Comparison of ENCODE assay signal across 31 cellular contexts in genomic region chr5:67149057-67149634, GRCh38. TPM values are rescaled to one million over a fixed set of nuclear protein-coding genes. Genes with fewer than 3 reads are reported as not detected.
DNase-seq lines count a peak whose midpoint lies in the region; ATAC-seq, FAIRE-seq and TF ChIP-seq lines count a peak whose summit lies in the region.
"Had no signal": no experiment of that assay in that cellular context is flagged by ENCODE, and none has a peak within 500 bp of the region (broad histone marks: within the 10 kb centered on the region; RNA-seq: fewer than 3 reads in every experiment).

No MANE protein-coding gene starts in this region.

- FAIRE-seq in K562 (lab: Jason Lieb, UNC): peak; percentile 84
- FAIRE-seq: A549, GM18507 had no signal

- H3K4me3 Mint-ChIP-seq in CD8-positive, alpha-beta T cell: no peak overlapping the region
- no peak overlapping the region for H3K4me3 Mint-ChIP-seq in stimulated activated effector memory CD8-positive, alpha-beta T cell treated with anti-CD3 and anti-CD28 coated beads, Interleukin-12 subunit alpha, Interleukin-12 subunit beta, amount 100 ng/mL, for 72 hours
- H3K4me3 Mint-ChIP-seq: activated naive CD4-positive, alpha-beta T cell treated with anti-CD3 and anti-CD28 coated beads for 36 hours; activated T-cell treated with anti-CD3 and anti-CD28 coated beads, Interleukin-2, amount 50 U/mL, for 4 hours; dendritic cell treated with granulocyte-macrophage colony-stimulating factor and Interleukin-4, amounts not matched to agents 40 ng/mL and 50 ng/mL, for 4 days; mesothelial cell of epicardium; natural killer cell; T-helper 1 cell treated with Interleukin-12 subunit alpha and Interleukin-12 subunit beta and Interleukin-4 antibody, amounts not matched to agents 30 μg/mL and 1 μg/mL, for 36 hours had no signal

- H3K79me2 ChIP-seq in K562 (ENCODE audit: control insufficient read depth, insufficient read depth, low read length): no peaks in the 10 kb centered on the region
- H3K79me2 ChIP-seq: hepatocyte had no signal

- in situ Hi-C loops in K562 (cut with MboI): loop anchor here (10.0 kb wide), 1 partner anchor 154 kb away; no protein-coding TSS in a partner anchor

- no peaks in the 10 kb centered on the region for H4K20me1 ChIP-seq in K562 (replicated peaks; ENCODE audit: control insufficient read depth, insufficient read depth, low read length)

- no TSS peak for BruUV-seq in K562 (replicated peaks; lab: Mats Ljungman, UMichigan)

- WGBS in K562 (ENCODE audit: insufficient coverage, low coverage, missing lambda C conversion rate): 17% methylated on average over 11 of the region's 11 CpGs
- 66 to 69% methylated on average over 11 of the region's 11 CpGs for WGBS in heart right ventricle, 2 donors
- WGBS in sigmoid colon, 2 donors: 84 to 87% methylated on average over 11 of the region's 11 CpGs
- 80% methylated on average over 11 of the region's 11 CpGs for WGBS in aorta, 2 donors

- peaks cover 8% of the 10 kb centered on the region for H3K36me3 ChIP-seq in CD8-positive, alpha-beta T cell (ENCODE audit: insufficient read depth, low read length)
- H3K36me3 ChIP-seq in K562 (ENCODE audit: control insufficient read depth, insufficient read depth, low read length) (peaks cover 22% of the 10 kb centered on the region), heart right ventricle (peaks cover 0 to 100% (median 54%) of the 10 kb centered on the region in 9 donors), sigmoid colon (peaks cover 15 to 62% (median 23%) of the 10 kb centered on the region in 4 donors), aorta (ENCODE audit: control insufficient read depth in 1 of 2, insufficient read depth in 2 of 2, low read length in 1 of 2) (peaks cover 13 to 14% of the 10 kb centered on the region in 2 donors)
- H3K36me3 ChIP-seq: SJSA1 had no signal

- CTCF ChIA-PET in CD8-positive, alpha-beta T cell (lab: Charles Lee): interaction anchor here (0.7 to 1.8 kb wide), 8 partner anchors 9 to 336 kb away, joined by 3 to 7 read pairs (median 4); no protein-coding TSS in a partner anchor
- CTCF ChIA-PET in K562 (lab: Yijun Ruan, JAX; ENCODE audit: low intra/inter-chr PET ratio): interaction anchor here (0.6 to 1.8 kb wide), 3 partner anchors 161 to 843 kb away, joined by 5 to 8 read pairs (median 5); no protein-coding TSS in a partner anchor

- peaks cover 5% of the 10 kb centered on the region for H3K9me3 Mint-ChIP-seq in CD8-positive, alpha-beta T cell
- H3K9me3 Mint-ChIP-seq in stimulated activated effector memory CD8-positive, alpha-beta T cell treated with anti-CD3 and anti-CD28 coated beads, Interleukin-12 subunit alpha, Interleukin-12 subunit beta, amount 100 ng/mL, for 72 hours: no peaks in the 10 kb centered on the region
- H3K9me3 Mint-ChIP-seq: activated naive CD4-positive, alpha-beta T cell treated with anti-CD3 and anti-CD28 coated beads for 36 hours; dendritic cell treated with granulocyte-macrophage colony-stimulating factor and Interleukin-4, amounts not matched to agents 40 ng/mL and 50 ng/mL, for 4 days; mesothelial cell of epicardium; natural killer cell; T-helper 1 cell treated with Interleukin-12 subunit alpha and Interleukin-12 subunit beta and Interleukin-4 antibody, amounts not matched to agents 30 μg/mL and 1 μg/mL, for 36 hours had no signal

- H3K27ac ChIP-seq in CD8-positive, alpha-beta T cell (ENCODE audit: low read depth, low read length): no peak overlapping the region
- H3K27ac ChIP-seq in K562 (ENCODE audit: extremely low read depth, low read depth, low read length) (no peak overlapping the region), heart right ventricle (peak overlapping the region in 3 of 10 donors; percentile 12 to 41 (median 21)), sigmoid colon (peak overlapping the region in 1 of 4 donors; percentile 43), aorta (ENCODE audit: low read depth in 1 of 2, low read length in 2 of 2) (no peak overlapping the region)
- H3K27ac ChIP-seq: A549, cardiac muscle cell, hepatocyte, Peyer's patch, SJSA1, tibial artery had no signal

- no peak overlapping the region; the same call in 1 of the 2 replicates for H3K4me2 ChIP-seq in K562 (ENCODE audit: insufficient read depth, low read length)
- H3K4me2 ChIP-seq: A549 had no signal

- H3K27me3 ChIP-seq in CD8-positive, alpha-beta T cell (ENCODE audit: insufficient read depth, low read length): no peaks in the 10 kb centered on the region
- H3K27me3 ChIP-seq in K562 (ENCODE audit: control insufficient read depth in 2 of 2, insufficient read depth in 2 of 2, low read length in 2 of 2): no peaks in the 10 kb centered on the region
- H3K27me3 ChIP-seq in heart right ventricle: no peaks in the 10 kb centered on the region
- no peaks in the 10 kb centered on the region for H3K27me3 ChIP-seq in sigmoid colon
- H3K27me3 ChIP-seq in aorta (ENCODE audit: control insufficient read depth in 1 of 2, insufficient read depth in 2 of 2, low read length in 1 of 2): no peaks in the 10 kb centered on the region
- H3K27me3 ChIP-seq: cardiac muscle cell, hepatocyte, Peyer's patch, SJSA1, tibial artery had no signal

- TF ChIP-seq EP300 in K562 (IDR thresholded peaks at IDR 0.05; ENCODE audit: low read length): peak; percentile 60
- no peak for TF ChIP-seq EP300 in sigmoid colon (IDR thresholded peaks at IDR 0.05)

- peak in 1 of 2 experiments; percentile 20; a peak in 1 of 4 replicates for TF ChIP-seq RAD21 in K562 (CRISPR knock-in tag; conservative IDR thresholded peaks at IDR 0.05 in 1 of 2, IDR thresholded peaks at IDR 0.05 in 1 of 2)

- no peaks in the 10 kb centered on the region for H3K4me1 ChIP-seq in CD8-positive, alpha-beta T cell (ENCODE audit: insufficient read depth, low read length)
- H3K4me1 ChIP-seq in K562 (replicated peaks in 1 of 2; ENCODE audit: control insufficient read depth in 2 of 2, insufficient read depth in 2 of 2, low read length in 2 of 2) (peaks cover 0 to 6% of the 10 kb centered on the region in 2 experiments; a peak in 2 of 5 replicates), heart right ventricle (peaks cover 0 to 2% (median 0%) of the 10 kb centered on the region in 9 donors), sigmoid colon (no peaks in the 10 kb centered on the region), aorta (ENCODE audit: control insufficient read depth in 1 of 2, insufficient read depth in 2 of 2, low read length in 2 of 2) (peaks cover 0 to 2% of the 10 kb centered on the region in 2 donors)
- H3K4me1 ChIP-seq: A549, Peyer's patch, SJSA1, tibial artery had no signal

- no peak for TF ChIP-seq POLR2A in K562 (conservative IDR thresholded peaks at IDR 0.05)
- TF ChIP-seq POLR2A in sigmoid colon (IDR thresholded peaks at IDR 0.05): no peak

- H3K4me1 Mint-ChIP-seq in CD8-positive, alpha-beta T cell (ENCODE audit: low read depth): no peaks in the 10 kb centered on the region
- H3K4me1 Mint-ChIP-seq in stimulated activated effector memory CD8-positive, alpha-beta T cell treated with anti-CD3 and anti-CD28 coated beads, Interleukin-12 subunit alpha, Interleukin-12 subunit beta, amount 100 ng/mL, for 72 hours: no peaks in the 10 kb centered on the region
- H3K4me1 Mint-ChIP-seq: natural killer cell had no signal

- H3K4me3 ChIP-seq in CD8-positive, alpha-beta T cell (ENCODE audit: low read depth, low read length): no peak overlapping the region
- H3K4me3 ChIP-seq in K562: no peak overlapping the region
- H3K4me3 ChIP-seq in heart right ventricle: peak overlapping the region in 7 of 10 donors; percentile 10 to 38 (median 26)
- H3K4me3 ChIP-seq in sigmoid colon: peak overlapping the region in 3 of 4 donors; percentile 7 to 23 (median 19)
- no peak overlapping the region for H3K4me3 ChIP-seq in aorta (ENCODE audit: low read length in 2 of 2)
- H3K4me3 ChIP-seq: A549, cardiac muscle cell, hepatocyte, Peyer's patch, SJSA1, tibial artery had no signal

- TF ChIP-seq CTCF in CD8-positive, alpha-beta T cell (IDR thresholded peaks at IDR 0.05): no peak
- TF ChIP-seq CTCF in K562 (IDR thresholded peaks at IDR 0.05 in 2 of 3, conservative IDR thresholded peaks at IDR 0.05 in 1 of 3; ENCODE audit: insufficient read depth in 2 of 3, low read depth in 1 of 3, low read length in 3 of 3) (0 out of 6 replicates have a peak, but pooled peaks of 1 of the 3 experiments have one; percentile 7), heart right ventricle (IDR thresholded peaks at IDR 0.05) (no peak), sigmoid colon (IDR thresholded peaks at IDR 0.05) (no peak)

- H3K36me3 Mint-ChIP-seq in CD8-positive, alpha-beta T cell: peaks cover 81% of the 10 kb centered on the region
- peaks cover 73% of the 10 kb centered on the region for H3K36me3 Mint-ChIP-seq in stimulated activated effector memory CD8-positive, alpha-beta T cell treated with anti-CD3 and anti-CD28 coated beads, Interleukin-12 subunit alpha, Interleukin-12 subunit beta, amount 100 ng/mL, for 72 hours

- no peaks in the 10 kb centered on the region for H3K9me1 ChIP-seq in K562 (ENCODE audit: control insufficient read depth, insufficient read depth, low read length)

- no peak overlapping the region; the same call in 1 of the 2 replicates for H2AFZ ChIP-seq in K562 (ENCODE audit: low read depth, low read length)
- H2AFZ ChIP-seq: hepatocyte had no signal

- H3K27me3 Mint-ChIP-seq in CD8-positive, alpha-beta T cell (ENCODE audit: low read depth): no peaks in the 10 kb centered on the region
- H3K27me3 Mint-ChIP-seq: dendritic cell treated with granulocyte-macrophage colony-stimulating factor and Interleukin-4, amounts not matched to agents 40 ng/mL and 50 ng/mL, for 4 days had no signal

- intact Hi-C loops in CD8-positive, alpha-beta T cell (cut with DNase I, micrococcal nuclease): no loop called here
- intact Hi-C loops in K562 (cut with micrococcal nuclease): loop anchor here (1.0 kb wide), 1 partner anchor 161 kb away; no protein-coding TSS in a partner anchor
- intact Hi-C loops in heart right ventricle (cut with DNase I): loop anchor here in 3 of 10 donors (5.0 to 10.0 kb wide), 4 partner anchors 157 to 334 kb away; no protein-coding TSS in a partner anchor
- intact Hi-C loops in sigmoid colon (cut with DNase I): loop anchor here (5.0 kb wide), 2 partner anchors 162 to 337 kb away; no protein-coding TSS in a partner anchor
- intact Hi-C loops in aorta (cut with DNase I): no loop called here

- H3K9ac ChIP-seq in K562 (ENCODE audit: insufficient read depth in 1 of 2, low read depth in 2 of 2, low read length in 2 of 2): no peak overlapping the region

- H3K9me3 ChIP-seq in CD8-positive, alpha-beta T cell (ENCODE audit: low read length): no peaks in the 10 kb centered on the region
- no peaks in the 10 kb centered on the region for H3K9me3 ChIP-seq in K562 (replicated peaks; ENCODE audit: control insufficient read depth, insufficient read depth, low read depth, low read length)
- H3K9me3 ChIP-seq in heart right ventricle: no peaks in the 10 kb centered on the region
- no peaks in the 10 kb centered on the region for H3K9me3 ChIP-seq in sigmoid colon
- H3K9me3 ChIP-seq in aorta (ENCODE audit: control insufficient read depth, low read length): no peaks in the 10 kb centered on the region
- H3K9me3 ChIP-seq: A549, Peyer's patch, SJSA1, tibial artery had no signal

- peak overlapping the region; percentile 15 for H3K27ac Mint-ChIP-seq in CD8-positive, alpha-beta T cell
- no peak overlapping the region for H3K27ac Mint-ChIP-seq in stimulated activated effector memory CD8-positive, alpha-beta T cell treated with anti-CD3 and anti-CD28 coated beads, Interleukin-12 subunit alpha, Interleukin-12 subunit beta, amount 100 ng/mL, for 72 hours
- H3K27ac Mint-ChIP-seq: activated naive CD4-positive, alpha-beta T cell treated with anti-CD3 and anti-CD28 coated beads for 36 hours; dendritic cell treated with granulocyte-macrophage colony-stimulating factor and Interleukin-4, amounts not matched to agents 40 ng/mL and 50 ng/mL, for 4 days; mesothelial cell of epicardium; natural killer cell; T-helper 1 cell treated with Interleukin-12 subunit alpha and Interleukin-12 subunit beta and Interleukin-4 antibody, amounts not matched to agents 30 μg/mL and 1 μg/mL, for 36 hours had no signal

- POLR2A ChIA-PET in CD8-positive, alpha-beta T cell (lab: Charles Lee): no interaction called here
- POLR2A ChIA-PET in K562 (lab: Yijun Ruan, JAX): interaction anchor here (0.6 to 0.9 kb wide), 2 partner anchors 14 to 1815 kb away, joined by 3 to 4 read pairs; no protein-coding TSS in a partner anchor

- no peak for DNase-seq in CD8-positive, alpha-beta T cell
- peak in 2 of 4 experiments; percentile 20 to 32 for DNase-seq in K562 (ENCODE audit: extremely low read depth in 1 of 4, low spot score in 3 of 4)
- no peak for DNase-seq in heart right ventricle
- DNase-seq in sigmoid colon: no peak
- DNase-seq in stimulated activated effector memory CD8-positive, alpha-beta T cell treated with anti-CD3 and anti-CD28 coated beads, Interleukin-12 subunit alpha, Interleukin-12 subunit beta, amount 100 ng/mL, for 72 hours (ENCODE audit: low spot score in 2 of 2): no peak
- no peak for DNase-seq in activated CD4-positive, alpha-beta T cell treated with anti-CD3 and anti-CD28 coated beads, Interleukin-2, amount 50 U/mL, for 1 hour
- DNase-seq in aorta: no peak
- DNase-seq in NCI-H1694 treated with DMSO at 0.1 percent for 48 hours (lab: John Stamatoyannopoulos, UW): no peak
- DNase-seq: activated CD4-positive, alpha-beta T cell treated with anti-CD3 and anti-CD28 coated beads for 4 hours; activated naive CD4-positive, alpha-beta T cell treated with anti-CD3 and anti-CD28 coated beads for 36 hours; activated T-cell treated with anti-CD3 and anti-CD28 coated beads, Interleukin-2, amount 50 U/mL, for 4 hours; amniotic stem cell; GDM1; natural killer cell; NCI-H1092; NCI-H1930; NCI-H526 treated with DMSO at 0.1 percent for 48 hours; Peyer's patch; stimulated activated naive CD8-positive, alpha-beta T cell treated with anti-CD3 and anti-CD28 coated beads, Interleukin-15, Interleukin-2, amounts not matched to agents 100 U/mL and 50 U/mL, for 24 hours; tibial artery had no signal

- ATAC-seq in CD8-positive, alpha-beta T cell: no peak
- peak; percentile 71 for ATAC-seq in K562
- peak in 5 of 8 donors; percentile 8 to 34 (median 29) for ATAC-seq in heart right ventricle
- no peak for ATAC-seq in stimulated activated effector memory CD8-positive, alpha-beta T cell treated with anti-CD3 and anti-CD28 coated beads, Interleukin-12 subunit alpha, Interleukin-12 subunit beta, amount 100 ng/mL, for 72 hours
- ATAC-seq in aorta (ENCODE audit: low FRiP score): no peak
- ATAC-seq: activated T-cell treated with anti-CD3 and anti-CD28 coated beads, Interleukin-2, amount 50 U/mL, for 4 hours; natural killer cell; stimulated activated naive CD8-positive, alpha-beta T cell treated with anti-CD3 and anti-CD28 coated beads, Interleukin-15, Interleukin-2, amounts not matched to agents 100 U/mL and 50 U/mL, for 24 hours had no signal

RNA-seq across cellular contexts. Expression of gene CD180, which starts 47.5 kb away (rescaled TPM):
- total RNA-seq in CD8-positive, alpha-beta T cell: under 1 TPM in 1 of 2 experiments, not detected in 1; 0.58 TPM
- total RNA-seq in K562 (2011; cell fraction: chromatin; rRNA removed; ENCODE audit: low replicate concordance): not detected in 2 replicates
- total RNA-seq in K562 (2011; cell fraction: nucleolus; rRNA removed): not detected in 2 replicates
- total RNA-seq in K562 (2011; cell fraction: nucleoplasm; rRNA removed): not detected in 2 replicates
- total RNA-seq in K562 (2014; rRNA removed): not detected in 2 replicates
- total RNA-seq in K562 (2014; rRNA removed; fragmentation: Illumina TruSeq; extraction: Trizol): not detected in 2 replicates
- total RNA-seq in K562 (2015; rRNA removed; fragmentation: Illumina TruSeq; extraction: Trizol): 0.04 and 0.07 TPM in 2 replicates
- total RNA-seq in K562 (2021): not detected in 2 replicates
- polyA plus RNA-seq in K562 (2011; rRNA removed): not detected in 2 replicates
- polyA plus RNA-seq in K562 (2011; cell fraction: cytosol; rRNA removed): not detected in 2 replicates
- not detected in 2 replicates for polyA plus RNA-seq in K562 (2011; cell fraction: nucleus; rRNA removed)
- 0.03 and 0.04 TPM in 2 replicates for polyA plus RNA-seq in K562 (2012)
- 0.01 TPM in 1 of 2 replicates, not detected in the other for polyA plus RNA-seq in K562 (2014; fragmentation: Illumina TruSeq; extraction: Trizol)
- polyA plus RNA-seq in K562 (2014; fragmentation: Nextera tagmentation; extraction: Ambion mirVana): not detected
- polyA plus RNA-seq in K562 (2014; rRNA removed): not detected in 2 replicates
- not detected in 2 replicates for polyA minus RNA-seq in K562 (2011; rRNA and poly(A)+ RNA removed)
- not detected in 2 replicates for polyA minus RNA-seq in K562 (2011; cell fraction: cytosol; rRNA and poly(A)+ RNA removed)
- not detected in 2 replicates for polyA minus RNA-seq in K562 (2011; cell fraction: nucleus; rRNA and poly(A)+ RNA removed)
- 1 to 10 TPM in 2 of 10 donors, under 1 TPM in 7, not detected in 1; 0.12 to 3.3 (median 0.17) TPM for total RNA-seq in heart right ventricle
- polyA plus RNA-seq in heart right ventricle: under 1 TPM; 0.14 to 0.15 TPM
- total RNA-seq in sigmoid colon: 1 to 10 TPM in 1 of 4 donors, under 1 TPM in 3; 0.55 to 1.1 (median 0.90) TPM
- polyA plus RNA-seq in sigmoid colon: 1 to 10 TPM in 2 of 3 donors, under 1 TPM in 1; 0.60 to 3.5 (median 2.3) TPM
- total RNA-seq in aorta: 1 to 10 TPM; 1.6 to 3.0 TPM
- 1 to 10 TPM in 1 of 2 donors, under 1 TPM in 1; 0.18 to 1.4 TPM for polyA plus RNA-seq in aorta
- total RNA-seq: activated CD8-positive, alpha-beta memory T cell treated with anti-CD3 and anti-CD28 coated beads for 36 hours; activated naive CD4-positive, alpha-beta T cell treated with anti-CD3 and anti-CD28 coated beads for 36 hours; cardiac muscle cell; H4; mesothelial cell of epicardium; SJSA1 had no signal
- polyA plus RNA-seq: A549, BJ, cardiac muscle cell, hepatocyte had no signal

Comparison
In these comparisons a context has a peak if more than half of its experiments do, and no peak if none do; other contexts are left out.
1. ATAC-seq: peak in K562 (single experiment) and heart right ventricle (5 of 8); none in CD8-positive, alpha-beta T cell (single experiment), stimulated activated effector memory CD8-positive, alpha-beta T cell treated with anti-CD3 and anti-CD28 coated beads, Interleukin-12 subunit alpha, Interleukin-12 subunit beta, amount 100 ng/mL, for 72 hours (single experiment) and aorta (single experiment).
2. H3K4me3 ChIP-seq: peak in heart right ventricle (7 of 10) and sigmoid colon (3 of 4); none in CD8-positive, alpha-beta T cell (single experiment), K562 (single experiment) and aorta (0 of 2).
3. intact Hi-C loops: an anchor here in K562 (1.0 kb wide) and sigmoid colon (5.0 kb wide); none called in CD8-positive, alpha-beta T cell and aorta.